25 cellular contexts compared by ENCODE assay signal in genomic region chr1:217554849-217555248, GRCh38.
"Had no signal": no experiment of that assay in that cellular context is flagged by ENCODE, and none has a peak within 500 bp of the region (broad histone marks: within the 10 kb centered on the region; RNA-seq: fewer than 3 reads in every experiment).

No MANE protein-coding gene starts in this region.

- H3K4me3 Mint-ChIP-seq: activated CD4-positive, alpha-beta memory T cell treated with anti-CD3 and anti-CD28 coated beads for 36 hours; activated naive CD8-positive, alpha-beta T cell treated with anti-CD3 and anti-CD28 coated beads for 36 hours; dendritic cell treated with granulocyte-macrophage colony-stimulating factor and Interleukin-4, amounts not matched to agents 40 ng/mL and 50 ng/mL, for 4 days; naive thymus-derived CD4-positive, alpha-beta T cell; neural crest cell; stimulated activated naive B cell treated with anti-CD40 and anti-IgM and Interleukin-4, amounts not matched to agents 10 μg/mL and 1 μg/mL and 100 μg/mL, for 72 hours had no signal

- H3K27me3 ChIP-seq: cardiac muscle cell, gastroesophageal sphincter, heart left ventricle, testis, uterus had no signal

- DNase-seq: activated CD4-positive, alpha-beta memory T cell treated with anti-CD3 and anti-CD28 coated beads for 36 hours; activated CD4-positive, alpha-beta T cell treated with anti-CD3 and anti-CD28 coated beads for 48 hours; activated naive CD4-positive, alpha-beta T cell treated with Interleukin-2 at 50 U/mL for 16 hours; activated naive CD8-positive, alpha-beta T cell treated with anti-CD3 and anti-CD28 coated beads for 36 hours; activated T-cell treated with anti-CD3 and anti-CD28 coated beads, Interleukin-2, amount 50 U/mL, for 48 hours; amygdala; effector CD4-positive, alpha-beta T cell; heart left ventricle; lower lobe of right lung; naive thymus-derived CD4-positive, alpha-beta T cell; occipital lobe; posterior cingulate gyrus; retina; stimulated activated CD4-positive, alpha-beta T cell treated with anti-CD3 and anti-CD28 coated beads, Interleukin-2, amount 100 ng/mL, for 48 hours; stimulated activated CD8-positive, alpha-beta memory T cell treated with anti-CD3 and anti-CD28 coated beads, Interleukin-4, amount 100 ng/mL, for 48 hours; stimulated activated naive B cell treated with anti-CD40 and anti-IgM and Interleukin-4, amounts not matched to agents 10 μg/mL and 1 μg/mL and 100 μg/mL, for 72 hours; testis; trophoblast cell; uterus had no signal

- H3K36me3 ChIP-seq: cardiac muscle cell, gastroesophageal sphincter, heart left ventricle, lower lobe of right lung, uterus had no signal

- H3K9me3 Mint-ChIP-seq: activated CD4-positive, alpha-beta memory T cell treated with anti-CD3 and anti-CD28 coated beads for 36 hours; dendritic cell treated with granulocyte-macrophage colony-stimulating factor and Interleukin-4, amounts not matched to agents 40 ng/mL and 50 ng/mL, for 4 days had no signal

- H3K27me3 Mint-ChIP-seq: activated CD4-positive, alpha-beta memory T cell treated with anti-CD3 and anti-CD28 coated beads for 36 hours; activated naive CD8-positive, alpha-beta T cell treated with anti-CD3 and anti-CD28 coated beads for 36 hours; dendritic cell treated with granulocyte-macrophage colony-stimulating factor and Interleukin-4, amounts not matched to agents 40 ng/mL and 50 ng/mL, for 4 days; naive thymus-derived CD4-positive, alpha-beta T cell; stimulated activated naive B cell treated with anti-CD40 and anti-IgM and Interleukin-4, amounts not matched to agents 10 μg/mL and 1 μg/mL and 100 μg/mL, for 72 hours had no signal

- H3K4me3 ChIP-seq: cardiac muscle cell, gastroesophageal sphincter, heart left ventricle, lower lobe of right lung, testis, uterus had no signal

- FAIRE-seq: endometrium, keratinocyte had no signal

- H3K4me1 Mint-ChIP-seq: naive thymus-derived CD4-positive, alpha-beta T cell; stimulated activated naive B cell treated with anti-CD40 and anti-IgM and Interleukin-4, amounts not matched to agents 10 μg/mL and 1 μg/mL and 100 μg/mL, for 72 hours had no signal

- H3K27ac Mint-ChIP-seq: activated CD4-positive, alpha-beta memory T cell treated with anti-CD3 and anti-CD28 coated beads for 36 hours; activated naive CD8-positive, alpha-beta T cell treated with anti-CD3 and anti-CD28 coated beads for 36 hours; dendritic cell treated with granulocyte-macrophage colony-stimulating factor and Interleukin-4, amounts not matched to agents 40 ng/mL and 50 ng/mL, for 4 days; naive thymus-derived CD4-positive, alpha-beta T cell; stimulated activated naive B cell treated with anti-CD40 and anti-IgM and Interleukin-4, amounts not matched to agents 10 μg/mL and 1 μg/mL and 100 μg/mL, for 72 hours had no signal
